ENCODE assay signal across 16 cellular contexts in the genomic region with DNA sequence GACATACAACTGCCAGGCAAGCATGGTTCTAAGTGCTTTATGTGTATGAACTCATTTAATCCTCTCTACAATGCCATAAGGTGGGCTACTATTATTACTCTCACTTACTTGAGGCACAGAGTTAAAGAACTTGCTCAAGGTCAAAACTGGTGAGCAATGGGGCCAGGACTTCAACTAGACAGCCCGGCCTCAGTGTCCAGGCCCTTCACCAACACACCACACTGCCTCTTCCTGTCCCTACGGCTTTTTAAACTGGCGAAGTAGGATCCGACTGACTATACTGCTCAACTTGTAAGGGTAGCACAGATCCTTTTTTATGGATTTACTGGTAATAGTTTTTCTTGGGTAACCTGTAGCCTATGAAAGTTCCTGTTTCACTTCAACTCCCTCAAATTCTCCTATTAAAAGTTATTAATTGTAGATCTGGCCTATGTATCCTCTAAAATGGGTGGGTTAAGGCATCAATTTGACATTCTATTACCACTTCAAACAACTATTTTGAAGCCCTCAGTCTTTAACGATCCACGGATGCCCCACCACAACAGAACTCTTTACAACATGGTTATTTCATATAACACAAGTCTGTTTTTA. TPM values are rescaled to one million over a fixed set of nuclear protein-coding genes. Genes with fewer than 3 reads are reported as not detected.
DNase-seq lines count a peak whose midpoint lies in the region; ATAC-seq, FAIRE-seq and TF ChIP-seq lines count a peak whose summit lies in the region.
"Had no signal": no experiment of that assay in that cellular context is flagged by ENCODE, and none has a peak within 500 bp of the region (broad histone marks: within the 10 kb centered on the region; RNA-seq: fewer than 3 reads in every experiment).

No MANE protein-coding gene starts in this region.

- WGBS in HUES64, result 89% methylated on average over 6 of the region's 6 CpGs
- 21% methylated on average over 6 of the region's 6 CpGs for WGBS in right lobe of liver (ENCODE audit: insufficient coverage, low coverage, low lambda C conversion rate, missing lambda C conversion rate)
- 90 to 95% (median 90%) methylated on average over 6 of the region's 6 CpGs for WGBS in small intestine, 3 donors

- ATAC-seq in right lobe of liver, result no peak
- no peak for ATAC-seq in HG03520 (IDR thresholded peaks at IDR 0.05; ENCODE audit: unreplicated experiment)
- no peak for ATAC-seq in GM18511 (IDR thresholded peaks at IDR 0.05; ENCODE audit: unreplicated experiment)
- ATAC-seq: activated naive CD8-positive, alpha-beta T cell treated with anti-CD3 and anti-CD28 coated beads, Interleukin-2, amount 50 U/mL, for 24 hours; natural killer cell treated with Interleukin-12 subunit alpha and Interleukin-12 subunit beta and Interleukin-15 and Interleukin-18, amount 100 ng/mL, for 72 hours had no signal

- H3K4me1 ChIP-seq in HUES64 (ENCODE audit: insufficient read depth, low read length), result peaks cover 80% of the 10 kb centered on the region
- H3K4me1 ChIP-seq in right lobe of liver, result peaks cover 0 to 45% (median 5%) of the 10 kb centered on the region in 4 donors
- H3K4me1 ChIP-seq in subcutaneous abdominal adipose tissue (ENCODE audit: control insufficient read depth in 5 of 5, insufficient read depth in 5 of 5, low read length in 5 of 5), result peaks cover 2 to 61% (median 35%) of the 10 kb centered on the region in 5 donors
- H3K4me1 ChIP-seq in small intestine (ENCODE audit: control insufficient read depth in 2 of 2, insufficient read depth in 1 of 2, low read depth in 1 of 2, low read length in 1 of 2), result peaks cover 0 to 3% of the 10 kb centered on the region in 2 donors

- TF ChIP-seq POLR2A in right lobe of liver (IDR thresholded peaks at IDR 0.05), result peak; percentile 19

- TF ChIP-seq CTCF in coronary artery (IDR thresholded peaks at IDR 0.05), result no peak
- no peak for TF ChIP-seq CTCF in right lobe of liver (IDR thresholded peaks at IDR 0.05)

- H3K27me3 ChIP-seq in HUES64 (ENCODE audit: insufficient read depth, low read length) (peaks cover 4% of the 10 kb centered on the region), right lobe of liver (no peaks in the 10 kb centered on the region), subcutaneous abdominal adipose tissue (ENCODE audit: control insufficient read depth in 5 of 5, insufficient read depth in 4 of 5, low read length in 5 of 5) (no peaks in the 10 kb centered on the region), small intestine (ENCODE audit: control insufficient read depth in 2 of 2, insufficient read depth in 2 of 2, low read length in 2 of 2) (no peaks in the 10 kb centered on the region)

- H3K36me3 ChIP-seq in HUES64 (ENCODE audit: insufficient read depth, low read length), result no peaks in the 10 kb centered on the region
- H3K36me3 ChIP-seq in right lobe of liver, result peaks cover 0 to 69% (median 8%) of the 10 kb centered on the region in 4 donors
- peaks cover 0 to 3% (median 0%) of the 10 kb centered on the region in 5 donors for H3K36me3 ChIP-seq in subcutaneous abdominal adipose tissue (ENCODE audit: control insufficient read depth in 5 of 5, insufficient read depth in 5 of 5, low read length in 5 of 5)
- H3K36me3 ChIP-seq in small intestine (ENCODE audit: control insufficient read depth in 2 of 2, insufficient read depth in 2 of 2, low read length in 2 of 2), result no peaks in the 10 kb centered on the region

- FAIRE-seq in small intestine (lab: Jason Lieb, UNC), result no peak
- FAIRE-seq: endometrium had no signal

- H3K4me3 ChIP-seq in HUES64 (ENCODE audit: low read length) (peak overlapping the region; percentile 13; the same call in 1 of the 2 replicates), coronary artery (peak overlapping the region; percentile 97), right lobe of liver (peak overlapping the region in 2 of 3 donors; percentile 76 to 78), subcutaneous abdominal adipose tissue (ENCODE audit: low read depth in 1 of 5, low read length in 5 of 5) (peak overlapping the region in 2 of 5 donors; percentile 37 to 89), small intestine (ENCODE audit: low read depth in 1 of 2, low read length in 2 of 2) (peak overlapping the region in 1 of 2 donors; percentile 16)

- H3K9me3 ChIP-seq in HUES64 (ENCODE audit: insufficient read depth, low read depth, low read length) (no peaks in the 10 kb centered on the region), right lobe of liver (no peaks in the 10 kb centered on the region), subcutaneous abdominal adipose tissue (ENCODE audit: control insufficient read depth in 5 of 5, low read length in 5 of 5) (no peaks in the 10 kb centered on the region), small intestine (ENCODE audit: control insufficient read depth, low read depth) (no peaks in the 10 kb centered on the region)

- H3K9ac ChIP-seq in HUES64 (ENCODE audit: low read depth, low read length), result no peak overlapping the region
- H3K9ac ChIP-seq in subcutaneous abdominal adipose tissue (ENCODE audit: low read length in 5 of 5), result no peak overlapping the region

- H3K27ac ChIP-seq in HUES64 (ENCODE audit: low read depth, low read length) (no peak overlapping the region), coronary artery (peak overlapping the region; percentile 20 to 44), right lobe of liver (peak overlapping the region; percentile 40 to 100 (median 100)), subcutaneous abdominal adipose tissue (ENCODE audit: low read depth, low read length) (peak overlapping the region; percentile 26), small intestine (ENCODE audit: low read depth in 1 of 2, low read length in 1 of 2) (peak overlapping the region in 1 of 2 donors; percentile 32)
- H3K27ac ChIP-seq: C4-2B had no signal

- intact Hi-C loops in right lobe of liver (cut with DNase I), result no loop called here

- DNase-seq in coronary artery (ENCODE audit: low spot score), result no peak
- no peak for DNase-seq in right lobe of liver
- no peak for DNase-seq in activated naive CD4-positive, alpha-beta T cell (lab: John Stamatoyannopoulos, UW)
- DNase-seq in small intestine, result no peak
- DNase-seq: activated CD8-positive, alpha-beta memory T cell treated with anti-CD3 and anti-CD28 coated beads, Interleukin-2, amount 50 U/mL, for 48 hours; activated naive CD8-positive, alpha-beta T cell treated with anti-CD3 and anti-CD28 coated beads, Interleukin-2, amount 50 U/mL, for 24 hours; NCI-H1092; NCI-H524 treated with DMSO at 0.1 percent for 48 hours; SIG-M5 had no signal

RNA-seq across cellular contexts. Expression of a gene that starts 4.3 kb away (rescaled TPM):
- 31.2 TPM for polyA plus RNA-seq in HUES64 (2013, experiment 1 of 2)
- polyA plus RNA-seq in HUES64 (2013, experiment 2 of 2), result 30.6 TPM
- 100 to 1,000 TPM; 109 to 539 (median 214) TPM for total RNA-seq in right lobe of liver
- polyA plus RNA-seq in small intestine, result 10 to 100 TPM; 32.5 to 39.1 (median 35.7) TPM
